In genomic region chr3:184505479-184505878, GRCh38 we compare ENCODE assay signal across 20 cellular contexts. TPM values are rescaled to one million over a fixed set of nuclear protein-coding genes. Genes with fewer than 3 reads are reported as not detected.
A peak's percentile ranks its signal among the peaks of the same experiment; 100 is the strongest.
DNase-seq lines count a peak whose midpoint lies in the region; ATAC-seq, FAIRE-seq and TF ChIP-seq lines count a peak whose summit lies in the region.
"Had no signal": no experiment of that assay in that cellular context is flagged by ENCODE, and none has a peak within 500 bp of the region (broad histone marks: within the 10 kb centered on the region; RNA-seq: fewer than 3 reads in every experiment).

No MANE protein-coding gene starts in this region.

- intact Hi-C loops in endothelial cell of umbilical vein (cut with micrococcal nuclease), result no loop called here

- H3K27me3 ChIP-seq in SK-N-SH (ENCODE audit: insufficient read depth) (peaks cover 11% of the 10 kb centered on the region; the same call in 1 of the 2 replicates), endothelial cell of umbilical vein (ENCODE audit: control insufficient read depth in 2 of 2, insufficient read depth in 2 of 2, low read length in 2 of 2) (peaks cover 13 to 18% of the 10 kb centered on the region in 2 experiments)

- no peaks in the 10 kb centered on the region for H3K36me3 ChIP-seq in SK-N-SH (replicated peaks in 1 of 2; ENCODE audit: control insufficient read depth in 1 of 2, insufficient read depth in 2 of 2, low read length in 1 of 2)
- H3K36me3 ChIP-seq in endothelial cell of umbilical vein (ENCODE audit: control insufficient read depth in 2 of 2, extremely low read depth in 1 of 2, insufficient read depth in 2 of 2, low read length in 2 of 2), result no peaks in the 10 kb centered on the region
- H3K36me3 ChIP-seq: BE2C had no signal

- BruUV-seq in endothelial cell of umbilical vein (replicated peaks; lab: Mats Ljungman, UMichigan), result no TSS peak

- H3K4me3 ChIP-seq in SK-N-SH (ENCODE audit: low read depth in 2 of 2, low read length in 1 of 2) (no peak overlapping the region), endothelial cell of umbilical vein (replicated peaks in 1 of 3; ENCODE audit: insufficient read depth in 1 of 3, low read depth in 1 of 3, low read length in 3 of 3) (no peak overlapping the region)

- H3K27ac ChIP-seq in SK-N-SH (ENCODE audit: low read depth in 2 of 2, low read length in 1 of 2) (no peak overlapping the region), endothelial cell of umbilical vein (ENCODE audit: insufficient read depth, low read depth, low read length) (no peak overlapping the region)
- H3K27ac ChIP-seq: 22Rv1 had no signal

- H3K4me1 ChIP-seq in SK-N-SH (ENCODE audit: control insufficient read depth in 1 of 2, insufficient read depth in 2 of 2, low read depth in 1 of 2, low read length in 1 of 2) (no peaks in the 10 kb centered on the region), endothelial cell of umbilical vein (ENCODE audit: control insufficient read depth, extremely low read depth, insufficient read depth, low read length) (peaks cover 3% of the 10 kb centered on the region)
- H3K4me1 ChIP-seq: BE2C had no signal

- WGBS in SK-N-SH (ENCODE audit: low lambda C conversion rate), result 6% methylated on average over 4 of the region's 4 CpGs

- POLR2A ChIA-PET in SK-N-SH (lab: Yijun Ruan, JAX) (no interaction called here), endothelial cell of umbilical vein (lab: Charles Lee) (no interaction called here)

- no peak for TF ChIP-seq RAD21 in SK-N-SH (IDR thresholded peaks at IDR 0.05; ENCODE audit: low read length)

- dilution Hi-C loops in endothelial cell of umbilical vein (cut with MboI; ENCODE audit: extremely low pct_ligation_motif_present, low sequenced_read_pairs), result no loop called here

- H3K9ac ChIP-seq in SK-N-SH (no peak overlapping the region), endothelial cell of umbilical vein (replicated peaks; ENCODE audit: extremely low read depth, insufficient read depth, low read length) (no peak overlapping the region)

- ATAC-seq in SK-N-SH treated with all-trans-retinoic acid at 6 μM for 48 hours, result peak; percentile 31; the same call in 1 of the 3 replicates
- ATAC-seq in GM19397 (IDR thresholded peaks at IDR 0.05; ENCODE audit: unreplicated experiment), result no peak
- ATAC-seq in HG02763 (IDR thresholded peaks at IDR 0.05; ENCODE audit: unreplicated experiment), result no peak

- TF ChIP-seq POLR2A in endothelial cell of umbilical vein (IDR thresholded peaks at IDR 0.05; ENCODE audit: low read depth, low read length), result no peak

- no peaks in the 10 kb centered on the region; the same call in 1 of the 2 replicates for H3K9me3 ChIP-seq in SK-N-SH
- no peaks in the 10 kb centered on the region for H3K9me3 ChIP-seq in endothelial cell of umbilical vein (replicated peaks; ENCODE audit: control insufficient read depth, insufficient read depth, low read length)

- no peaks in the 10 kb centered on the region for H3K79me2 ChIP-seq in SK-N-SH (ENCODE audit: insufficient read depth)
- no peaks in the 10 kb centered on the region for H3K79me2 ChIP-seq in endothelial cell of umbilical vein (ENCODE audit: control insufficient read depth, insufficient read depth, low read length)

- DNase-seq in DMS 273 (lab: John Stamatoyannopoulos, UW; ENCODE audit: unreplicated experiment) (peak; percentile 78), DMS 273 treated with DMSO at 0.1 percent for 48 hours (lab: John Stamatoyannopoulos, UW) (no peak), SK-N-SH (no peak), endothelial cell of umbilical vein (ENCODE audit: low read depth, low spot score) (no peak)
- DNase-seq in activated CD4-positive, alpha-beta T cell treated with anti-CD3 and anti-CD28 coated beads for 1 hour, result no peak
- DNase-seq: BE2C; Calu3; CD4-positive, alpha-beta T cell; IMR-90; Kasumi-1; NCI-H1092 treated with DMSO at 0.1 percent for 48 hours; NCI-H446 treated with DMSO at 0.1 percent for 48 hours; OCI-M1; SHP77 treated with DMSO at 0.1 percent for 48 hours; T-helper 2 cell had no signal

- H3K9me1 ChIP-seq in endothelial cell of umbilical vein (replicated peaks; ENCODE audit: control insufficient read depth, extremely low read depth, insufficient read depth, low read length), result no peaks in the 10 kb centered on the region

- H3K9me2 ChIP-seq in SK-N-SH, result no peaks in the 10 kb centered on the region

- no peaks in the 10 kb centered on the region for H4K20me1 ChIP-seq in SK-N-SH (ENCODE audit: insufficient read depth)
- H4K20me1 ChIP-seq in endothelial cell of umbilical vein (replicated peaks; ENCODE audit: control insufficient read depth, extremely low read depth, insufficient read depth, low read length), result no peaks in the 10 kb centered on the region

- CTCF ChIA-PET in SK-N-SH (lab: Yijun Ruan, JAX), result interaction anchor here (0.7 to 3.7 kb wide), 4 partner anchors 9 to 152 kb away, joined by 3 to 26 read pairs (median 10); no protein-coding TSS in a partner anchor
- CTCF ChIA-PET in endothelial cell of umbilical vein (lab: Charles Lee), result interaction anchor here (1.4 to 2.6 kb wide), 2 partner anchors 12 to 134 kb away, joined by 5 to 9 read pairs; no protein-coding TSS in a partner anchor

- no peak overlapping the region for H3K4me2 ChIP-seq in SK-N-SH
- no peak overlapping the region for H3K4me2 ChIP-seq in endothelial cell of umbilical vein (ENCODE audit: insufficient read depth, low read length)

- no peak for FAIRE-seq in endothelial cell of umbilical vein (lab: Jason Lieb, UNC)
- FAIRE-seq: H54 had no signal

- TF ChIP-seq EP300 in SK-N-SH (IDR thresholded peaks at IDR 0.05; ENCODE audit: borderline replicate concordance in 1 of 2, low read depth in 1 of 2, low read length in 1 of 2), result no peak

- H3F3A ChIP-seq in SK-N-SH (replicated peaks; ENCODE audit: insufficient read depth), result no peaks in the 10 kb centered on the region

- TF ChIP-seq CTCF in SK-N-SH (IDR thresholded peaks at IDR 0.05) (no peak), endothelial cell of umbilical vein (IDR thresholded peaks at IDR 0.05; ENCODE audit: extremely low read depth in 1 of 2, insufficient read depth in 1 of 2, low read depth in 1 of 2, low read length in 2 of 2) (no peak)

- H2AFZ ChIP-seq in SK-N-SH (ENCODE audit: low read depth), result no peak overlapping the region
- no peak overlapping the region for H2AFZ ChIP-seq in endothelial cell of umbilical vein (ENCODE audit: low read depth, low read length)

TF ChIP-seq in SK-N-SH, 30 proteins besides CTCF, POLR2A, EP300 and RAD21 (continues in another document):
- TF ChIP-seq USF2 (IDR thresholded peaks at IDR 0.05; ENCODE audit: borderline replicate concordance, low read depth, low read length), result no peak
- no peak for TF ChIP-seq USF1 (IDR thresholded peaks at IDR 0.05; ENCODE audit: borderline replicate concordance, low read depth)
- no peak for TF ChIP-seq TAF1 (IDR thresholded peaks at IDR 0.05; ENCODE audit: borderline replicate concordance, low read depth, low read length)
- no peak for TF ChIP-seq RFX5 (IDR thresholded peaks at IDR 0.05; ENCODE audit: low read length)
- TF ChIP-seq GABPA (IDR thresholded peaks at IDR 0.05; ENCODE audit: low read depth), result no peak

TF ChIP-seq in endothelial cell of umbilical vein, 7 proteins besides CTCF, POLR2A, EP300 and RAD21:
- TF ChIP-seq EZH2 (IDR thresholded peaks at IDR 0.05; ENCODE audit: borderline replicate concordance, low read depth, low read length, severe bottlenecking) (peak; percentile 30), JUN (IDR thresholded peaks at IDR 0.05; ENCODE audit: borderline replicate concordance, insufficient read depth, insufficient read length, low read depth) (no peak), MAX (IDR thresholded peaks at IDR 0.05; ENCODE audit: insufficient read depth, insufficient read length) (no peak)

RNA-seq across cellular contexts. Expression of gene EPHB3, which starts 56.1 kb away (rescaled TPM):
- polyA plus RNA-seq in SK-N-SH (2012; rRNA removed) (2.1 and 4.2 TPM in 2 replicates), endothelial cell of umbilical vein (0.01 TPM in 1 of 2 replicates, not detected in the other)
- 1.5 and 2.0 TPM in 2 replicates for polyA plus RNA-seq in SK-N-SH (2012; cell fraction: cytosol; rRNA removed)
- polyA plus RNA-seq in SK-N-SH (2012; cell fraction: nucleus; rRNA removed), result 10.0 and 14.1 TPM in 2 replicates
- total RNA-seq in endothelial cell of umbilical vein, result not detected in 2 replicates
- polyA plus RNA-seq in endothelial cell of umbilical vein (2011; cell fraction: cytosol; rRNA removed), result not detected in 2 replicates
- polyA plus RNA-seq in endothelial cell of umbilical vein (2011; cell fraction: nucleus; rRNA removed), result not detected in 2 replicates
- not detected in 2 replicates for polyA plus RNA-seq in endothelial cell of umbilical vein (2012)
- not detected in 2 replicates for polyA minus RNA-seq in endothelial cell of umbilical vein
- polyA minus RNA-seq in endothelial cell of umbilical vein (2011; cell fraction: cytosol; rRNA and poly(A)+ RNA removed), result not detected
- polyA minus RNA-seq in endothelial cell of umbilical vein (2011; cell fraction: nucleus; rRNA and poly(A)+ RNA removed), result not detected in 2 replicates
